8 cellular contexts compared by ENCODE assay signal in genomic region chr2:46164581-46165301, GRCh38.
DNase-seq lines count a peak whose midpoint lies in the region; ATAC-seq and TF ChIP-seq lines count a peak whose summit lies in the region.

No MANE protein-coding gene starts in this region.

- no peaks in the 10 kb centered on the region for H3K9me3 Mint-ChIP-seq in activated naive CD8-positive, alpha-beta T cell treated with anti-CD3 and anti-CD28 coated beads for 36 hours

- 20 to 30% (median 25%) methylated on average over 10 of the region's 10 CpGs for WGBS in ovary, 3 donors

- no peak for ATAC-seq in GM21381 (IDR thresholded peaks at IDR 0.05; ENCODE audit: unreplicated experiment)

- TF ChIP-seq CTCF in ovary (IDR thresholded peaks at IDR 0.05): no peak

- peaks cover 19% of the 10 kb centered on the region for H3K4me1 ChIP-seq in SJSA1 (replicated peaks)
- peaks cover 11% of the 10 kb centered on the region for H3K4me1 ChIP-seq in ovary (ENCODE audit: insufficient read depth)

- intact Hi-C loops in ovary (cut with DNase I): no loop called here

- H3K9me3 ChIP-seq in SJSA1 (replicated peaks): no peaks in the 10 kb centered on the region
- no peaks in the 10 kb centered on the region for H3K9me3 ChIP-seq in ovary

- no peak for TF ChIP-seq EP300 in ovary (IDR thresholded peaks at IDR 0.05)

- H3K4me3 Mint-ChIP-seq in activated naive CD8-positive, alpha-beta T cell treated with anti-CD3 and anti-CD28 coated beads for 36 hours: no peak overlapping the region

- TF ChIP-seq POLR2A in ovary (IDR thresholded peaks at IDR 0.05): no peak

- DNase-seq in AG08396 (ENCODE audit: low spot score): peak; percentile 90
- peak; percentile 58 to 83 for DNase-seq in SJSA1 (ENCODE audit: low read depth in 1 of 2, low spot score in 2 of 2)
- DNase-seq in globus pallidus (ENCODE audit: low spot score): peak; percentile 48
- peak; percentile 83 to 91 (median 84) for DNase-seq in ovary
- no peak for DNase-seq in NCI-H748 treated with DMSO at 0.1 percent for 48 hours (lab: John Stamatoyannopoulos, UW)
- DNase-seq in activated naive CD8-positive, alpha-beta T cell treated with anti-CD3 and anti-CD28 coated beads for 36 hours: no peak
- DNase-seq in NK-92 treated with Interleukin-12 subunit alpha and Interleukin-12 subunit beta, amount 100 ng/mL, for 24 hours (lab: John Stamatoyannopoulos, UW): no peak

- H3K36me3 Mint-ChIP-seq in activated naive CD8-positive, alpha-beta T cell treated with anti-CD3 and anti-CD28 coated beads for 36 hours: peaks cover 3% of the 10 kb centered on the region

- H3K27me3 ChIP-seq in SJSA1 (replicated peaks) (no peaks in the 10 kb centered on the region), ovary (no peaks in the 10 kb centered on the region)

- H3K36me3 ChIP-seq in SJSA1: peaks cover 60% of the 10 kb centered on the region
- H3K36me3 ChIP-seq in ovary: no peaks in the 10 kb centered on the region

- no peak overlapping the region for H3K4me3 ChIP-seq in SJSA1
- no peak overlapping the region for H3K4me3 ChIP-seq in ovary

- no peak overlapping the region for H3K27ac Mint-ChIP-seq in activated naive CD8-positive, alpha-beta T cell treated with anti-CD3 and anti-CD28 coated beads for 36 hours

- H3K4me1 Mint-ChIP-seq in activated naive CD8-positive, alpha-beta T cell treated with anti-CD3 and anti-CD28 coated beads for 36 hours: no peaks in the 10 kb centered on the region

- H3K27me3 Mint-ChIP-seq in activated naive CD8-positive, alpha-beta T cell treated with anti-CD3 and anti-CD28 coated beads for 36 hours: no peaks in the 10 kb centered on the region

- H3K27ac ChIP-seq in SJSA1: peak overlapping the region; percentile 3; the same call in 1 of the 2 replicates
- H3K27ac ChIP-seq in ovary: peak overlapping the region in 1 of 2 donors; percentile 42

Comparison
In these comparisons a context has a peak if more than half of its experiments do, and no peak if none do; other contexts are left out.
1. DNase-seq: peak in AG08396 (single experiment), SJSA1 (2 of 2), globus pallidus (single experiment) and ovary (5 of 5); none in NCI-H748 treated with DMSO at 0.1 percent for 48 hours (single experiment), activated naive CD8-positive, alpha-beta T cell treated with anti-CD3 and anti-CD28 coated beads for 36 hours (single experiment) and NK-92 treated with Interleukin-12 subunit alpha and Interleukin-12 subunit beta, amount 100 ng/mL, for 24 hours (single experiment).